In the genomic region with DNA sequence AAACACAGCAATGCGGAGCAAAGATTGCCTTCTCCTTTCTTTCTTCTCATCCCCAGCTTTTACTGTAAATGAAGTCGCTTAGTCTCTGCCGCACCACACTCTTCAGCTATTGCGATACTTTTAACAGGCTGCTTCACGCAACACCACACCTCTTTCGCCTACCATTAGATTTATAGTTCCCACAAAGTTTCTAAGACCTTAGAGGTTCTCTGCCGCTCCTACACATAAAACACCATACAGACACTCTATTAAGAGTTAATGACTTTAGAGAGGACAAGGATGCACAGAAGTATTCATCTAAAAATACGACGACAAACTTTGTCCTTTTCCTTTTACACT, we compare ENCODE assay signal across 8 cellular contexts. TPM values are rescaled to one million over a fixed set of nuclear protein-coding genes. Genes with fewer than 3 reads are reported as not detected.
A peak's percentile ranks its signal among the peaks of the same experiment; 100 is the strongest.
DNase-seq lines count a peak whose midpoint lies in the region; ATAC-seq and TF ChIP-seq lines count a peak whose summit lies in the region.

No MANE protein-coding gene starts in this region.

- no peaks in the 10 kb centered on the region for H3K36me3 ChIP-seq in psoas muscle (ENCODE audit: insufficient read depth in 1 of 2, low read depth in 1 of 2)

- no peaks in the 10 kb centered on the region for H3K9me3 ChIP-seq in CD4-positive, alpha-beta T cell (ENCODE audit: control insufficient read depth, low read length)
- H3K9me3 ChIP-seq in psoas muscle, result no peaks in the 10 kb centered on the region

- peaks cover 55% of the 10 kb centered on the region for H3K4me1 Mint-ChIP-seq in CD4-positive, alpha-beta T cell (ENCODE audit: low read depth)
- H3K4me1 Mint-ChIP-seq in glutamatergic neuron (ENCODE audit: low read depth, unreplicated experiment), result peaks cover 9% of the 10 kb centered on the region

- peak overlapping the region; percentile 84 for H3K4me3 ChIP-seq in psoas muscle

- WGBS in psoas muscle, 3 donors, result 0 to 2% (median 2%) methylated on average over 9 of the region's 9 CpGs

- H3K27ac ChIP-seq in CD4-positive, alpha-beta T cell (ENCODE audit: low read depth, low read length), result no peak overlapping the region
- peak overlapping the region; percentile 81 for H3K27ac ChIP-seq in psoas muscle

- POLR2A ChIA-PET in CD4-positive, alpha-beta T cell (lab: Charles Lee), result interaction anchor here (0.7 to 3.2 kb wide), 6 partner anchors 10 to 581 kb away, joined by 3 to 31 read pairs (median 4); partner anchors contain the start of genes CCDC112 and FEM1C

- peaks cover 24% of the 10 kb centered on the region for H3K4me1 ChIP-seq in psoas muscle

- intact Hi-C loops in CD4-positive, alpha-beta T cell (cut with DNase I, micrococcal nuclease), result loop anchor here in 1 of 2 experiments (5.0 kb wide), 1 partner anchor 95 kb away; the partner anchor contains the start of gene TRIM36
- intact Hi-C loops in psoas muscle (cut with DNase I), result no loop called here

- H3K27ac Mint-ChIP-seq in CD4-positive, alpha-beta T cell, result peak overlapping the region; percentile 77
- H3K27ac Mint-ChIP-seq in glutamatergic neuron (ENCODE audit: unreplicated experiment), result peak overlapping the region; percentile 91

- H3K4me3 Mint-ChIP-seq in CD4-positive, alpha-beta T cell, result peak overlapping the region; percentile 96
- peak overlapping the region; percentile 91 for H3K4me3 Mint-ChIP-seq in glutamatergic neuron (ENCODE audit: unreplicated experiment)

- DNase-seq in CD4-positive, alpha-beta T cell, result no peak
- peak; percentile 9 for DNase-seq in UCSD-AML1 (lab: John Stamatoyannopoulos, UW; ENCODE audit: unreplicated experiment)
- DNase-seq in glutamatergic neuron, result no peak
- no peak for DNase-seq in psoas muscle
- DNase-seq in cerebellar cortex (ENCODE audit: low spot score), result no peak
- no peak for DNase-seq in ureter (ENCODE audit: low spot score)

- CTCF ChIA-PET in CD4-positive, alpha-beta T cell (lab: Charles Lee), result no interaction called here

- no peaks in the 10 kb centered on the region for H3K9me3 Mint-ChIP-seq in CD4-positive, alpha-beta T cell
- H3K9me3 Mint-ChIP-seq in glutamatergic neuron (ENCODE audit: unreplicated experiment), result peaks cover 8% of the 10 kb centered on the region

- H3K27me3 Mint-ChIP-seq in CD4-positive, alpha-beta T cell, result no peaks in the 10 kb centered on the region
- peaks cover 6% of the 10 kb centered on the region for H3K27me3 Mint-ChIP-seq in glutamatergic neuron (ENCODE audit: unreplicated experiment)

- ATAC-seq in CD4-positive, alpha-beta T cell (ENCODE audit: poor library complexity), result peak; percentile 12
- ATAC-seq in GM19397 (IDR thresholded peaks at IDR 0.05; ENCODE audit: unreplicated experiment) (peak; percentile 32), HG03378 (IDR thresholded peaks at IDR 0.05; ENCODE audit: unreplicated experiment) (peak; percentile 52), psoas muscle (peak in 3 of 4 donors; percentile 21 to 55 (median 25))

- no peak for TF ChIP-seq CTCF in CD4-positive, alpha-beta T cell (IDR thresholded peaks at IDR 0.05)
- no peak for TF ChIP-seq CTCF in glutamatergic neuron (IDR thresholded peaks at IDR 0.05; ENCODE audit: partially characterized antibody, unreplicated experiment)
- no peak for TF ChIP-seq CTCF in psoas muscle (IDR thresholded peaks at IDR 0.05)

- no peaks in the 10 kb centered on the region for H3K27me3 ChIP-seq in CD4-positive, alpha-beta T cell (ENCODE audit: control insufficient read depth, insufficient read depth, low read length)
- H3K27me3 ChIP-seq in psoas muscle (ENCODE audit: insufficient read depth in 3 of 3, low read length in 2 of 3), result no peaks in the 10 kb centered on the region

- H3K36me3 Mint-ChIP-seq in CD4-positive, alpha-beta T cell (ENCODE audit: low read depth), result peaks cover 27% of the 10 kb centered on the region
- no peaks in the 10 kb centered on the region for H3K36me3 Mint-ChIP-seq in glutamatergic neuron (ENCODE audit: unreplicated experiment)

RNA-seq across cellular contexts. Expression of gene PGGT1B, which starts 0.6 kb away (rescaled TPM):
- total RNA-seq in CD4-positive, alpha-beta T cell, result 10 to 100 TPM; 37.5 to 39.3 TPM
- 22.4 TPM for total RNA-seq in glutamatergic neuron (ENCODE audit: unreplicated experiment)
- total RNA-seq in psoas muscle, result 10 to 100 TPM; 18.4 to 29.0 (median 24.3) TPM
- 1 to 10 TPM; 2.7 to 8.0 (median 5.4) TPM for polyA plus RNA-seq in psoas muscle
- 49.9 TPM for total RNA-seq in ureter

RNA-seq across cellular contexts. Expression of gene CCDC112, which starts 34.4 kb away (rescaled TPM):
- total RNA-seq in CD4-positive, alpha-beta T cell, result 1 to 10 TPM; 3.1 to 3.9 TPM
- total RNA-seq in glutamatergic neuron (ENCODE audit: unreplicated experiment) (53.7 TPM), psoas muscle (1 to 10 TPM; 1.9 to 2.1 (median 2.1) TPM), ureter (7.4 TPM)
- polyA plus RNA-seq in psoas muscle, result 1 to 10 TPM in 2 of 3 donors, under 1 TPM in 1; 0.85 to 2.2 (median 1.4) TPM
